9 cellular contexts compared by ENCODE assay signal in genomic region chr2:230905448-230906430, GRCh38. TPM values are rescaled to one million over a fixed set of nuclear protein-coding genes. Genes with fewer than 3 reads are reported as not detected.
DNase-seq lines count a peak whose midpoint lies in the region; ATAC-seq, FAIRE-seq and TF ChIP-seq lines count a peak whose summit lies in the region.
"Had no signal": no experiment of that assay in that cellular context is flagged by ENCODE, and none has a peak within 500 bp of the region (broad histone marks: within the 10 kb centered on the region; RNA-seq: fewer than 3 reads in every experiment).

No MANE protein-coding gene starts in this region.

- H3K27me3 Mint-ChIP-seq in Caco-2 (ENCODE audit: insufficient read depth, unreplicated experiment), result no peaks in the 10 kb centered on the region

- peaks cover 7% of the 10 kb centered on the region for H3K79me2 ChIP-seq in GM12878 (ENCODE audit: control insufficient read depth, insufficient read depth, low read length)

- H3K4me2 ChIP-seq in GM12878 (ENCODE audit: control insufficient read depth, insufficient read depth), result no peak overlapping the region

- RAD21 ChIA-PET in GM12878 (lab: Charles Lee; ENCODE audit: unreplicated experiment), result interaction anchor here (1.0 to 8.3 kb wide), 4 partner anchors 8 to 81 kb away, joined by 3 to 99 read pairs (median 32); partner anchors contain the start of gene GPR55

- peak; percentile 7; the same call in 1 of the 3 replicates for ATAC-seq in GM12878

- H3K4me1 Mint-ChIP-seq in Caco-2 (ENCODE audit: low read depth, unreplicated experiment), result peaks cover 8% of the 10 kb centered on the region

- no peak for TF ChIP-seq CTCF in Caco-2 (IDR thresholded peaks at IDR 0.05; ENCODE audit: insufficient read depth in 1 of 2, low read depth in 1 of 2, low read length in 1 of 2, severe bottlenecking in 1 of 2, unreplicated experiment in 1 of 2)
- TF ChIP-seq CTCF in GM12878 (IDR thresholded peaks at IDR 0.05 in 2 of 3, conservative IDR thresholded peaks at IDR 0.05 in 1 of 3; ENCODE audit: control insufficient read depth in 2 of 3, extremely low read depth in 1 of 3, insufficient read depth in 1 of 3, low read depth in 3 of 3, low read length in 3 of 3), result no peak

- 34% methylated on average over 17 of the region's 18 CpGs for WGBS in GM12878 (ENCODE audit: insufficient coverage, insufficient replicate concordance, low lambda C conversion rate, missing lambda C conversion rate)

- H3K36me3 ChIP-seq in Caco-2 (ENCODE audit: control insufficient read depth, insufficient read depth, low read length), result no peaks in the 10 kb centered on the region
- peaks cover 21 to 41% of the 10 kb centered on the region in 2 experiments for H3K36me3 ChIP-seq in GM12878 (ENCODE audit: control insufficient read depth in 2 of 2, insufficient read depth in 2 of 2, low read length in 1 of 2)

- H3K27ac ChIP-seq in GM12878 (ENCODE audit: control insufficient read depth, insufficient read depth), result no peak overlapping the region

- H3K4me3 ChIP-seq in Caco-2 (ENCODE audit: low read depth, low read length), result no peak overlapping the region
- no peak overlapping the region for H3K4me3 ChIP-seq in GM12878

- no peak overlapping the region for H3K4me3 Mint-ChIP-seq in Caco-2 (ENCODE audit: unreplicated experiment)
- H3K4me3 Mint-ChIP-seq: neural crest cell had no signal

- BruUV-seq in Caco-2 (replicated peaks; lab: Mats Ljungman, UMichigan) (no TSS peak), GM12878 (replicated peaks; lab: Mats Ljungman, UMichigan) (no TSS peak)

- no peak overlapping the region for H3K27ac Mint-ChIP-seq in Caco-2 (ENCODE audit: unreplicated experiment)

- intact Hi-C loops in Caco-2 (cut with micrococcal nuclease; ENCODE audit: unreplicated experiment) (no loop called here), GM12878 (cut with micrococcal nuclease; ENCODE audit: unreplicated experiment) (no loop called here)

- H4K20me1 ChIP-seq in GM12878 (ENCODE audit: control insufficient read depth, insufficient read depth), result peaks cover 4% of the 10 kb centered on the region; the same call in 1 of the 2 replicates

- no peak overlapping the region for H3K9ac ChIP-seq in GM12878 (ENCODE audit: control insufficient read depth, insufficient read depth, low read length)

- SMC1A ChIA-PET in GM12878 (lab: Charles Lee; ENCODE audit: uncharacterized antibody, unreplicated experiment), result interaction anchor here (1.3 to 10.6 kb wide), 4 partner anchors 8 to 81 kb away, joined by 3 to 122 read pairs (median 4); no protein-coding TSS in a partner anchor

- no peaks in the 10 kb centered on the region for H3K9me3 ChIP-seq in Caco-2
- no peaks in the 10 kb centered on the region for H3K9me3 ChIP-seq in GM12878 (replicated peaks; ENCODE audit: control insufficient read depth, insufficient read depth, low read length)

- POLR2A ChIA-PET in Caco-2 (lab: Charles Lee) (no interaction called here), GM12878 (lab: Charles Lee) (interaction anchor here (1.1 kb wide), 1 partner anchor 17 kb away, joined by 3 read pairs; no protein-coding TSS in a partner anchor)

- in situ Hi-C loops in GM12878 (cut with MboI), result no loop called here

- H3K4me1 ChIP-seq in Caco-2, result no peaks in the 10 kb centered on the region
- H3K4me1 ChIP-seq in GM12878 (ENCODE audit: control insufficient read depth, insufficient read depth, low read length), result peaks cover 14% of the 10 kb centered on the region

- H3K27me3 ChIP-seq in Caco-2 (replicated peaks; ENCODE audit: control insufficient read depth, insufficient read depth, low read length) (no peaks in the 10 kb centered on the region), GM12878 (replicated peaks in 1 of 2; ENCODE audit: control insufficient read depth in 2 of 2, insufficient read depth in 2 of 2, low read length in 1 of 2) (no peaks in the 10 kb centered on the region)

- peak; percentile 5 to 45 for DNase-seq in Caco-2
- DNase-seq in activated CD4-positive, CD25-positive, alpha-beta regulatory T cell treated with anti-CD3 and anti-CD28 coated beads, Interleukin-2, amount 50 U/mL, for 16 hours (ENCODE audit: low read depth, low spot score), result peak; percentile 72
- DNase-seq in GM12878 (ENCODE audit: low read depth, low spot score), result no peak
- DNase-seq in stimulated activated CD4-positive, alpha-beta T cell treated with anti-CD3 and anti-CD28 coated beads, Interleukin-15, amount 100 ng/mL, for 24 hours, result peak; percentile 94
- no peak for DNase-seq in NCI-H526 treated with DMSO at 0.1 percent for 48 hours (lab: John Stamatoyannopoulos, UW)
- DNase-seq in midbrain (lab: John Stamatoyannopoulos, UW), result no peak
- DNase-seq in GM03348 (ENCODE audit: low spot score), result no peak
- DNase-seq in GOT3 (lab: John Stamatoyannopoulos, UW), result no peak

- peak; percentile 14 for TF ChIP-seq POLR2A in GM12878 (IDR thresholded peaks at IDR 0.05; ENCODE audit: low read depth, low read length)

- H2AFZ ChIP-seq in GM12878 (ENCODE audit: control insufficient read depth, low read depth, low read length), result no peak overlapping the region

- CTCF ChIA-PET in Caco-2 (lab: Charles Lee), result no interaction called here
- CTCF ChIA-PET in GM12878 (lab: Yijun Ruan, JAX), result interaction anchor here (0.7 to 3.9 kb wide), 6 partner anchors 18 to 84 kb away, joined by 3 to 29 read pairs (median 4); partner anchors contain the start of gene GPR55

- H3K9me3 Mint-ChIP-seq in Caco-2 (ENCODE audit: unreplicated experiment), result no peaks in the 10 kb centered on the region
- H3K9me3 Mint-ChIP-seq: neural crest cell had no signal

- no peak for TF ChIP-seq RAD21 in GM12878 (IDR thresholded peaks at IDR 0.05; ENCODE audit: insufficient read depth, low read depth, low read length)

- no peaks in the 10 kb centered on the region for H3K36me3 Mint-ChIP-seq in Caco-2 (ENCODE audit: insufficient read depth, unreplicated experiment)

- no peak for TF ChIP-seq EP300 in GM12878 (IDR thresholded peaks at IDR 0.05; ENCODE audit: borderline replicate concordance in 1 of 2, control insufficient read depth in 1 of 2, low read depth in 2 of 2, low read length in 2 of 2)

- no peak for FAIRE-seq in GM12878 (lab: Jason Lieb, UNC)

RNA-seq across cellular contexts. Expression of gene GPR55, which starts 19.3 kb away (rescaled TPM):
- total RNA-seq in Caco-2 (2022) (not detected in 2 replicates), GM12878 (2014; rRNA removed) (11.2 and 12.3 TPM in 2 replicates), GM12878 (2014; rRNA removed; fragmentation: Illumina TruSeq; extraction: Trizol) (18.1 and 19.2 TPM in 2 replicates), GM12878 (2021) (26.8 and 30.1 TPM in 2 replicates)
- total RNA-seq in GM12878 (2013; cell fraction: nucleolus; rRNA removed), result 20.6 and 24.6 TPM in 2 replicates
- polyA plus RNA-seq in GM12878 (2011; ENCODE audit: low read depth), result 12.4 TPM
- polyA plus RNA-seq in GM12878 (2011; rRNA removed) (16.5 and 26.9 TPM in 2 replicates), GM12878 (2014; fragmentation: Illumina TruSeq; extraction: Trizol) (20.4 and 24.4 TPM in 2 replicates), GM12878 (2014; fragmentation: Nextera tagmentation; extraction: Ambion mirVana) (1 to 10 TPM; 2.1 to 5.5 TPM), GM12878 (2014; rRNA removed) (23.4 and 23.5 TPM in 2 replicates), GM12878 (2016; fragmentation: Nextera tagmentation; extraction: Ambion mirVana) (10 to 100 TPM; 12.6 to 13.2 TPM)
- 26.5 and 38.7 TPM in 2 replicates for polyA plus RNA-seq in GM12878 (2011; cell fraction: cytosol; rRNA removed)
- 39.0 and 48.7 TPM in 2 replicates for polyA plus RNA-seq in GM12878 (2011; cell fraction: nucleus; rRNA removed)
- 17.2 and 17.7 TPM in 2 replicates for polyA plus RNA-seq in GM12878 (2012)
- 60.8 and 66.5 TPM in 2 replicates for polyA minus RNA-seq in GM12878 (2011; rRNA and poly(A)+ RNA removed)
- polyA minus RNA-seq in GM12878 (2011; cell fraction: cytosol; rRNA and poly(A)+ RNA removed), result 6.0 and 6.2 TPM in 2 replicates
- 10.9 and 19.2 TPM in 2 replicates for polyA minus RNA-seq in GM12878 (2011; cell fraction: nucleus; rRNA and poly(A)+ RNA removed)
- total RNA-seq: neural crest cell had no signal

RNA-seq across cellular contexts. Expression of gene ITM2C, which starts 41.0 kb away (rescaled TPM):
- total RNA-seq in Caco-2 (2022) (135 and 136 TPM in 2 replicates), GM12878 (2014; rRNA removed) (110 and 131 TPM in 2 replicates), GM12878 (2014; rRNA removed; fragmentation: Illumina TruSeq; extraction: Trizol) (102 and 110 TPM in 2 replicates), GM12878 (2021) (155 and 167 TPM in 2 replicates)
- 42.5 and 42.9 TPM in 2 replicates for total RNA-seq in GM12878 (2013; cell fraction: nucleolus; rRNA removed)
- 46.6 TPM for polyA plus RNA-seq in GM12878 (2011; ENCODE audit: low read depth)
- polyA plus RNA-seq in GM12878 (2011; rRNA removed) (57.5 and 96.3 TPM in 2 replicates), GM12878 (2014; fragmentation: Illumina TruSeq; extraction: Trizol) (82.9 and 170 TPM in 2 replicates), GM12878 (2014; fragmentation: Nextera tagmentation; extraction: Ambion mirVana) (10 to 100 TPM in 1 of 2 experiments, 1 to 10 TPM in 1; 5.4 to 16.9 TPM), GM12878 (2014; rRNA removed) (185 and 204 TPM in 2 replicates), GM12878 (2016; fragmentation: Nextera tagmentation; extraction: Ambion mirVana) (100 to 1,000 TPM; 191 to 195 TPM)
- 139 and 172 TPM in 2 replicates for polyA plus RNA-seq in GM12878 (2011; cell fraction: cytosol; rRNA removed)
- polyA plus RNA-seq in GM12878 (2011; cell fraction: nucleus; rRNA removed), result 53.0 and 55.2 TPM in 2 replicates
- polyA plus RNA-seq in GM12878 (2012), result 79.4 and 173 TPM in 2 replicates
- polyA minus RNA-seq in GM12878 (2011; rRNA and poly(A)+ RNA removed), result 118 and 121 TPM in 2 replicates
- 26.1 and 33.1 TPM in 2 replicates for polyA minus RNA-seq in GM12878 (2011; cell fraction: cytosol; rRNA and poly(A)+ RNA removed)
- polyA minus RNA-seq in GM12878 (2011; cell fraction: nucleus; rRNA and poly(A)+ RNA removed), result 5.1 and 9.5 TPM in 2 replicates

Comparison
In these comparisons a context has a peak if more than half of its experiments do, and no peak if none do; other contexts are left out.
1. DNase-seq: peak in Caco-2 (2 of 2), activated CD4-positive, CD25-positive, alpha-beta regulatory T cell treated with anti-CD3 and anti-CD28 coated beads, Interleukin-2, amount 50 U/mL, for 16 hours (single experiment) and stimulated activated CD4-positive, alpha-beta T cell treated with anti-CD3 and anti-CD28 coated beads, Interleukin-15, amount 100 ng/mL, for 24 hours (single experiment); none in GM12878 (single experiment), NCI-H526 treated with DMSO at 0.1 percent for 48 hours (single experiment), midbrain (single experiment), GM03348 (single experiment) and GOT3 (single experiment).
2. RNA of gene GPR55, which starts 19.3 kb away (total RNA-seq): 11.2 to 30.1 TPM in GM12878; not detected in Caco-2; every median in the first group is over 10 times any median in the second.